ENCODE assay signal across 8 cellular contexts in the genomic region with DNA sequence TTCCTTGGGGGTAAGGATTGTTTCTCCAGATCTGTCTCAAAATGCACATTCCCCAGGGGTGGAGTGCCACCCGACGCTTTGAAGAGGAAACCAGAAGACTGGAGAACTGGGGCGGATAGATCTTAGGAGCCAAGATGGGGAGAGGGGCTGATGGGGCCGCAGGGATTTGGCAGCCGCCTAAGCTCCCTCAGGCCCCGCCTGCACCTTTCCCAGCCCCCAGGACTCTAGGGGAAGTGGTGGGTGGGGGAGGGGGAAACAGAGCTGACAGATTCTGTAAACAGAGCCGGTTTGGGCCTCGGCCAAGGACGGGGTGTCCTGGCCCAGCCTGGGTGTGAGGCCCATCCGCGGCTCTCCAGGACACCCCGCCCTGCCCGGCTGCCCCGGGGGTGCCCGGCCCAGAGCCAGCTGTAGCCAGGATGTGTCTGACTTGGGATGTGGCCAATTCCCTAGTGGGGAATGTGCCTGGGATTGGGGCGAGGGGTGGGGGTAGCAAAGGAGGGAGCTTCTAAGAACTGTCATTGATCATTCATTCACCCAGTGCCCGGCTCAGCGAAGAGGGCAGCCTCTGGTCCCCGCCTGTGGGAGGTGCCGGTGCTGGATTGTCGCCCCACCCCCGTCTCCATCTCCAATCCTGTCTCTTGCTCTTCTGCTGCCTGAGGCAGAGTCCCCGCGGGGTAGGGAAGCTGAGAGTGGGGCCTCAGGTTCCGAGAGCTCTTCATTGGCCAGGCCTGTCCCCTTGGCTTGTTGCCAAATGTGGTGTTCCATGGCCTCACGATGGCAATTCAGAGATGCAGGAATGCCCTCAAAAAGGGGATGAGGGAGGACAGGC.
A peak's percentile ranks its signal among the peaks of the same experiment; 100 is the strongest.
DNase-seq lines count a peak whose midpoint lies in the region; TF ChIP-seq lines count a peak whose summit lies in the region.

No MANE protein-coding gene starts in this region.

- CTCF ChIA-PET in HEK293 (lab: Yijun Ruan, JAX): interaction anchor here (0.6 to 2.5 kb wide), 9 partner anchors 10 to 240 kb away, joined by 3 to 12 read pairs (median 4); a partner anchor contains a TSS

- no peaks in the 10 kb centered on the region for H3K36me3 ChIP-seq in HEK293 (ENCODE audit: control insufficient read depth in 2 of 2, insufficient read depth in 1 of 2, low read length in 2 of 2)

- DNase-seq in ELF-1 (ENCODE audit: low read depth, low spot score) (peak; percentile 95), NCI-H146 treated with DMSO at 0.1 percent for 48 hours (lab: John Stamatoyannopoulos, UW; ENCODE audit: unreplicated experiment) (peak; percentile 73), T1000 (lab: John Stamatoyannopoulos, UW) (peak; percentile 90), brain pericyte (ENCODE audit: low read depth, low spot score) (peak; percentile 89), iPS DF 19.7 (ENCODE audit: low read depth, low spot score) (peak; percentile 74), retinal pigment epithelial cell (ENCODE audit: low read depth) (no peak), amniotic stem cell (lab: John Stamatoyannopoulos, UW) (no peak)

- H3K27ac ChIP-seq in HEK293 (ENCODE audit: extremely low read depth, low read depth, low read length): peak overlapping the region; percentile 90

- H3K4me1 ChIP-seq in HEK293 (ENCODE audit: control insufficient read depth, insufficient read depth, low read length): peaks cover 3% of the 10 kb centered on the region

- H3K9me3 ChIP-seq in HEK293 (ENCODE audit: control insufficient read depth, insufficient read depth, low read depth, low read length): no peaks in the 10 kb centered on the region

- TF ChIP-seq CTCF in HEK293 (tag by site-specific recombination; IDR thresholded peaks at IDR 0.05) (no peak; the same call in 1 of the 2 replicates), retinal pigment epithelial cell (conservative IDR thresholded peaks at IDR 0.05; ENCODE audit: low read depth, low read length) (no peak)

- H3K4me3 ChIP-seq in HEK293 (ENCODE audit: low read depth, low read length): peak overlapping the region; percentile 54
- H3K4me3 ChIP-seq in retinal pigment epithelial cell (ENCODE audit: low read length): peak overlapping the region; percentile 47

- POLR2A ChIA-PET in HEK293 (lab: Yijun Ruan, JAX): interaction anchor here (0.6 to 4.7 kb wide), 19 partner anchors 10 to 1497 kb away, joined by 3 to 39 read pairs (median 3); a partner anchor contains a TSS

TF ChIP-seq in HEK293, 187 proteins besides CTCF, POLR2A, EP300 and RAD21 (continues in another document):
- TF ChIP-seq KLF7 (tag by site-specific recombination; IDR thresholded peaks at IDR 0.05; ENCODE audit: borderline replicate concordance): no peak
- TF ChIP-seq ZNF354C (tag by site-specific recombination; IDR thresholded peaks at IDR 0.05; ENCODE audit: borderline replicate concordance, low read depth): no peak
- TF ChIP-seq ZNF76 (tag by site-specific recombination; IDR thresholded peaks at IDR 0.05; ENCODE audit: borderline replicate concordance, low read depth): no peak
- TF ChIP-seq GLIS2 (tag by site-specific recombination; IDR thresholded peaks at IDR 0.05): peak; percentile 42
- 0 out of 2 replicates have a peak, but pooled peaks have one; percentile 17 for TF ChIP-seq ZXDB (tag by site-specific recombination; IDR thresholded peaks at IDR 0.05)
- no peak for TF ChIP-seq ZBTB7A (tag by site-specific recombination; IDR thresholded peaks at IDR 0.05; ENCODE audit: low read depth)
- TF ChIP-seq, protein P1, sequence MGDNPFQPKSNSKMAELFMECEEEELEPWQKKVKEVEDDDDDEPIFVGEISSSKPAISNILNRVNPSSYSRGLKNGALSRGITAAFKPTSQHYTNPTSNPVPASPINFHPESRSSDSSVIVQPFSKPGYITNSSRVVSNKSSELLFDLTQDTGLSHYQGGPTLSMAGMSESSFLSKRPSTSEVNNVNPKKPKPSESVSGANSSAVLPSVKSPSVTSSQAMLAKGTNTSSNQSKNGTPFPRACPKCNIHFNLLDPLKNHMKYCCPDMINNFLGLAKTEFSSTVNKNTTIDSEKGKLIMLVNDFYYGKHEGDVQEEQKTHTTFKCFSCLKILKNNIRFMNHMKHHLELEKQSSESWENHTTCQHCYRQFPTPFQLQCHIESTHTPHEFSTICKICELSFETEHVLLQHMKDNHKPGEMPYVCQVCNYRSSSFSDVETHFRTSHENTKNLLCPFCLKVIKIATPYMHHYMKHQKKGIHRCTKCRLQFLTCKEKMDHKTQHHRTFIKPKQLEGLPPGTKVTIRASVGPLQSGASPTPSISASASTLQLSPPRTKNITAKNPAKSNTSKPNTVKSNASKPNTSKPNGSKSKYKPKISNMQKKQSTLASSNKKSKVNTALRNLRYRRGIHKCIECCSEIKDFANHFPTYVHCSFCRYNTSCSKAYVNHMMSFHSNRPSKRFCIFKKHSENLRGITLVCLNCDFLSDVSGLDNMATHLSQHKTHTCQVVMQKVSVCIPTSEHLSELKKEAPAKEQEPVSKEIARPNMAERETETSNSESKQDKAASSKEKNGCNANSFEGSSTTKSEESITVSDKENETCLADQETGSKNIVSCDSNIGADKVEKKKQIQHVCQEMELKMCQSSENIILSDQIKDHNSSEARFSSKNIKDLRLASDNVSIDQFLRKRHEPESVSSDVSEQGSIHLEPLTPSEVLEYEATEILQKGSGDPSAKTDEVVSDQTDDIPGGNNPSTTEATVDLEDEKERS (tag by site-specific recombination; IDR thresholded peaks at IDR 0.05): no peak
- 0 out of 2 replicates have a peak, but pooled peaks have one; percentile 47 for TF ChIP-seq ZFP69B (tag by site-specific recombination; IDR thresholded peaks at IDR 0.05)
- TF ChIP-seq, protein P2, sequence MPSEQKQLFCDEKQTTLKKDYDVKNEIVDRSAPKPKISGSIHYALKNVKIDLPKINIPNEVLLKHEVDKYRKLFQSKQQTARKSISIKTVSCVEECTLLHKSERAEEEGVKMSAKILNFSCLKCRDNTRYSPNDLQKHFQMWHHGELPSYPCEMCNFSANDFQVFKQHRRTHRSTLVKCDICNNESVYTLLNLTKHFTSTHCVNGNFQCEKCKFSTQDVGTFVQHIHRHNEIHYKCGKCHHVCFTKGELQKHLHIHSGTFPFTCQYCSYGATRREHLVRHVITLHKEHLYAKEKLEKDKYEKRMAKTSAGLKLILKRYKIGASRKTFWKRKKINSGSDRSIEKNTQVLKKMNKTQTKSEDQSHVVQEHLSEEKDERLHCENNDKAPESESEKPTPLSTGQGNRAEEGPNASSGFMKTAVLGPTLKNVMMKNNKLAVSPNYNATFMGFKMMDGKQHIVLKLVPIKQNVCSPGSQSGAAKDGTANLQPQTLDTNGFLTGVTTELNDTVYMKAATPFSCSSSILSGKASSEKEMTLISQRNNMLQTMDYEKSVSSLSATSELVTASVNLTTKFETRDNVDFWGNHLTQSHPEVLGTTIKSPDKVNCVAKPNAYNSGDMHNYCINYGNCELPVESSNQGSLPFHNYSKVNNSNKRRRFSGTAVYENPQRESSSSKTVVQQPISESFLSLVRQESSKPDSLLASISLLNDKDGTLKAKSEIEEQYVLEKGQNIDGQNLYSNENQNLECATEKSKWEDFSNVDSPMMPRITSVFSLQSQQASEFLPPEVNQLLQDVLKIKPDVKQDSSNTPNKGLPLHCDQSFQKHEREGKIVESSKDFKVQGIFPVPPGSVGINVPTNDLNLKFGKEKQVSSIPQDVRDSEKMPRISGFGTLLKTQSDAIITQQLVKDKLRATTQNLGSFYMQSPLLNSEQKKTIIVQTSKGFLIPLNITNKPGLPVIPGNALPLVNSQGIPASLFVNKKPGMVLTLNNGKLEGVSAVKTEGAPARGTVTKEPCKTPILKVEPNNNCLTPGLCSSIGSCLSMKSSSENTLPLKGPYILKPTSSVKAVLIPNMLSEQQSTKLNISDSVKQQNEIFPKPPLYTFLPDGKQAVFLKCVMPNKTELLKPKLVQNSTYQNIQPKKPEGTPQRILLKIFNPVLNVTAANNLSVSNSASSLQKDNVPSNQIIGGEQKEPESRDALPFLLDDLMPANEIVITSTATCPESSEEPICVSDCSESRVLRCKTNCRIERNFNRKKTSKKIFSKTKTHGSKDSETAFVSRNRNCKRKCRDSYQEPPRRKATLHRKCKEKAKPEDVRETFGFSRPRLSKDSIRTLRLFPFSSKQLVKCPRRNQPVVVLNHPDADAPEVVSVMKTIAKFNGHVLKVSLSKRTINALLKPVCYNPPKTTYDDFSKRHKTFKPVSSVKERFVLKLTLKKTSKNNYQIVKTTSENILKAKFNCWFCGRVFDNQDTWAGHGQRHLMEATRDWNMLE (tag by site-specific recombination; conservative IDR thresholded peaks at IDR 0.05; ENCODE audit: low read depth): 0 out of 2 replicates have a peak, but pooled peaks have one; percentile 16
- TF ChIP-seq ZFHX2 (tag by site-specific recombination; conservative IDR thresholded peaks at IDR 0.05): peak; percentile 80
- no peak for TF ChIP-seq KLF8 (tag by site-specific recombination; IDR thresholded peaks at IDR 0.05)
- no peak for TF ChIP-seq RBAK (tag by site-specific recombination; IDR thresholded peaks at IDR 0.05)
- TF ChIP-seq KLF10 (tag by site-specific recombination; IDR thresholded peaks at IDR 0.05): 0 out of 2 replicates have a peak, but pooled peaks have one; percentile 15
- TF ChIP-seq, protein P3, sequence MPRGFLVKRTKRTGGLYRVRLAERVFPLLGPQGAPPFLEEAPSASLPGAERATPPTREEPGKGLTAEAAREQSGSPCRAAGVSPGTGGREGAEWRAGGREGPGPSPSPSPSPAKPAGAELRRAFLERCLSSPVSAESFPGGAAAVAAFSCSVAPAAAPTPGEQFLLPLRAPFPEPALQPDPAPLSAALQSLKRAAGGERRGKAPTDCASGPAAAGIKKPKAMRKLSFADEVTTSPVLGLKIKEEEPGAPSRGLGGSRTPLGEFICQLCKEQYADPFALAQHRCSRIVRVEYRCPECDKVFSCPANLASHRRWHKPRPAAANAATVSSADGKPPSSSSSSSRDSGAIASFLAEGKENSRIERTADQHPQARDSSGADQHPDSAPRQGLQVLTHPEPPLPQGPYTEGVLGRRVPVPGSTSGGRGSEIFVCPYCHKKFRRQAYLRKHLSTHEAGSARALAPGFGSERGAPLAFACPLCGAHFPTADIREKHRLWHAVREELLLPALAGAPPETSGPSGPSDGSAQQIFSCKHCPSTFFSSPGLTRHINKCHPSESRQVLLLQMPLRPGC (tag by site-specific recombination; IDR thresholded peaks at IDR 0.05): no peak
- TF ChIP-seq ZNF433 (tag by site-specific recombination; IDR thresholded peaks at IDR 0.05; ENCODE audit: low read depth): no peak
- TF ChIP-seq ZNF121 (tag by site-specific recombination; IDR thresholded peaks at IDR 0.05): no peak
- peak; percentile 80 for TF ChIP-seq ZIC2 (tag by site-specific recombination; IDR thresholded peaks at IDR 0.05)
- no peak for TF ChIP-seq ZFP37 (tag by site-specific recombination; IDR thresholded peaks at IDR 0.05)
- no peak for TF ChIP-seq ZNF239 (tag by site-specific recombination; IDR thresholded peaks at IDR 0.05)
- no peak for TF ChIP-seq ZNF830 (tag by site-specific recombination; IDR thresholded peaks at IDR 0.05; ENCODE audit: low read depth)
- 0 out of 2 replicates have a peak, but pooled peaks have one; percentile 25 for TF ChIP-seq ZNF174 (tag by site-specific recombination; IDR thresholded peaks at IDR 0.05)

Comparison
In these comparisons a context has a peak if more than half of its experiments do, and no peak if none do; other contexts are left out.
1. DNase-seq: peak in ELF-1 (single experiment), NCI-H146 treated with DMSO at 0.1 percent for 48 hours (single experiment), T1000 (single experiment), brain pericyte (single experiment) and iPS DF 19.7 (single experiment); none in retinal pigment epithelial cell (single experiment) and amniotic stem cell (single experiment).